ENCODE assay signal across 14 cellular contexts in genomic region chr4:136241221-136241986, GRCh38.
"Had no signal": no experiment of that assay in that cellular context is flagged by ENCODE, and none has a peak within 500 bp of the region (broad histone marks: within the 10 kb centered on the region; RNA-seq: fewer than 3 reads in every experiment).

No MANE protein-coding gene starts in this region.

- DNase-seq: activated effector memory CD4-positive, alpha-beta T cell treated with anti-CD3 and anti-CD28 coated beads, Interleukin-2, amount 50 U/mL, for 16 hours; activated T-cell treated with anti-CD3 and anti-CD28 coated beads, Interleukin-2, amount 50 U/mL, for 1 hour; anterior cingulate cortex; caudate nucleus; cortex of kidney; effector memory CD8-positive, alpha-beta T cell; foreskin fibroblast; mucosa of descending colon; natural killer cell; stimulated activated CD4-positive, alpha-beta T cell treated with anti-CD3 and anti-CD28 coated beads, Interleukin-15, amount 100 ng/mL, for 24 hours; stimulated activated CD4-positive, alpha-beta T cell treated with anti-CD3 and anti-CD28 coated beads, Interleukin-4, amount 100 ng/mL, for 24 hours; uterus had no signal

- H3K27ac ChIP-seq: thoracic aorta, uterus had no signal

- H3K4me3 ChIP-seq: mucosa of descending colon, thoracic aorta, uterus had no signal

- H3K4me1 ChIP-seq: uterus had no signal

- H3K27me3 ChIP-seq: uterus had no signal

- ATAC-seq: activated naive CD4-positive, alpha-beta T cell treated with anti-CD3 and anti-CD28 coated beads, Interleukin-2, amount 50 U/mL, for 72 hours; effector memory CD8-positive, alpha-beta T cell; mucosa of descending colon; natural killer cell had no signal

- H3K9me3 ChIP-seq: thoracic aorta, uterus had no signal

- H3K36me3 ChIP-seq: thoracic aorta, uterus had no signal
